ENCODE assay signal across 1 cellular context in the genomic region with DNA sequence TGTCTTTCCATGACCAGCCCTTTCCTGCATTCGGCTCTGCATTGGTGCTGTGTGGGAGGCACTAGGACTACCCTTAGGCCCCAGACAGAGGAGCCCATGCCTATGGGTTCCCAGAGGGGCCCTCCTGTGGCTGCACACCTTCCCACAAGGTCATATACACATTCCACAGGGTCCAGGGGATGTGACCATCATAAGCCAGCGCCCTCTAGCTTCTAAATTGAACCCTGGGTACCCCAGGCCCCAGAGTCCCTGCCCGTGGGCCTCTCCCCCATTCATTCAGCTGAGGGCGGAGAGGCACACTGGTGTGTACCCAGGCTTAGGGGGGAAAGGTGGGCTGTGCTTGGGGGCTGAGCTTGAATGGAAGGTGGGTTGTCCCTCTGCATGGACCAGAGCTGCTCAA.
TF ChIP-seq lines count a peak whose summit lies in the region.

No MANE protein-coding gene starts in this region.

TF ChIP-seq in HepG2, 621 proteins besides CTCF, POLR2A, EP300 and RAD21 (continued from another document):
- TF ChIP-seq, protein P1, sequence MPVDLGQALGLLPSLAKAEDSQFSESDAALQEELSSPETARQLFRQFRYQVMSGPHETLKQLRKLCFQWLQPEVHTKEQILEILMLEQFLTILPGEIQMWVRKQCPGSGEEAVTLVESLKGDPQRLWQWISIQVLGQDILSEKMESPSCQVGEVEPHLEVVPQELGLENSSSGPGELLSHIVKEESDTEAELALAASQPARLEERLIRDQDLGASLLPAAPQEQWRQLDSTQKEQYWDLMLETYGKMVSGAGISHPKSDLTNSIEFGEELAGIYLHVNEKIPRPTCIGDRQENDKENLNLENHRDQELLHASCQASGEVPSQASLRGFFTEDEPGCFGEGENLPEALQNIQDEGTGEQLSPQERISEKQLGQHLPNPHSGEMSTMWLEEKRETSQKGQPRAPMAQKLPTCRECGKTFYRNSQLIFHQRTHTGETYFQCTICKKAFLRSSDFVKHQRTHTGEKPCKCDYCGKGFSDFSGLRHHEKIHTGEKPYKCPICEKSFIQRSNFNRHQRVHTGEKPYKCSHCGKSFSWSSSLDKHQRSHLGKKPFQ (CRISPR knock-in tag; IDR thresholded peaks at IDR 0.05; ENCODE audit: insufficient replicate concordance): no peak
- TF ChIP-seq ATM (IDR thresholded peaks at IDR 0.05; ENCODE audit: borderline replicate concordance) (no peak), SRF (IDR thresholded peaks at IDR 0.05; ENCODE audit: low read depth, low read length) (no peak), SMC3 (IDR thresholded peaks at IDR 0.05; ENCODE audit: low read length) (peak; percentile 43; the same call in 1 of the 2 replicates), ZBTB7A (CRISPR knock-in tag; IDR thresholded peaks at IDR 0.05) (no peak), TEAD3 (CRISPR knock-in tag; optimal IDR thresholded peaks at IDR 0.05; ENCODE audit: borderline replicate concordance) (peak; percentile 79), ZNF292 (CRISPR knock-in tag; IDR thresholded peaks at IDR 0.05; ENCODE audit: borderline replicate concordance, low read depth) (no peak), ZNF878 (CRISPR knock-in tag; IDR thresholded peaks at IDR 0.05) (no peak), ZNF264 (CRISPR knock-in tag; IDR thresholded peaks at IDR 0.05) (no peak), IKZF4 (CRISPR knock-in tag; IDR thresholded peaks at IDR 0.05; ENCODE audit: borderline replicate concordance, low read depth, not compliant biosample characterization) (no peak), ARHGAP35 (CRISPR knock-in tag; IDR thresholded peaks at IDR 0.05; ENCODE audit: borderline replicate concordance) (no peak), STAG1 (CRISPR knock-in tag; IDR thresholded peaks at IDR 0.05) (peak; percentile 62), KLF15 (CRISPR knock-in tag; IDR thresholded peaks at IDR 0.05; ENCODE audit: borderline replicate concordance) (no peak), ZFP36L1 (CRISPR knock-in tag; IDR thresholded peaks at IDR 0.05) (no peak)
- TF ChIP-seq, protein P2, sequence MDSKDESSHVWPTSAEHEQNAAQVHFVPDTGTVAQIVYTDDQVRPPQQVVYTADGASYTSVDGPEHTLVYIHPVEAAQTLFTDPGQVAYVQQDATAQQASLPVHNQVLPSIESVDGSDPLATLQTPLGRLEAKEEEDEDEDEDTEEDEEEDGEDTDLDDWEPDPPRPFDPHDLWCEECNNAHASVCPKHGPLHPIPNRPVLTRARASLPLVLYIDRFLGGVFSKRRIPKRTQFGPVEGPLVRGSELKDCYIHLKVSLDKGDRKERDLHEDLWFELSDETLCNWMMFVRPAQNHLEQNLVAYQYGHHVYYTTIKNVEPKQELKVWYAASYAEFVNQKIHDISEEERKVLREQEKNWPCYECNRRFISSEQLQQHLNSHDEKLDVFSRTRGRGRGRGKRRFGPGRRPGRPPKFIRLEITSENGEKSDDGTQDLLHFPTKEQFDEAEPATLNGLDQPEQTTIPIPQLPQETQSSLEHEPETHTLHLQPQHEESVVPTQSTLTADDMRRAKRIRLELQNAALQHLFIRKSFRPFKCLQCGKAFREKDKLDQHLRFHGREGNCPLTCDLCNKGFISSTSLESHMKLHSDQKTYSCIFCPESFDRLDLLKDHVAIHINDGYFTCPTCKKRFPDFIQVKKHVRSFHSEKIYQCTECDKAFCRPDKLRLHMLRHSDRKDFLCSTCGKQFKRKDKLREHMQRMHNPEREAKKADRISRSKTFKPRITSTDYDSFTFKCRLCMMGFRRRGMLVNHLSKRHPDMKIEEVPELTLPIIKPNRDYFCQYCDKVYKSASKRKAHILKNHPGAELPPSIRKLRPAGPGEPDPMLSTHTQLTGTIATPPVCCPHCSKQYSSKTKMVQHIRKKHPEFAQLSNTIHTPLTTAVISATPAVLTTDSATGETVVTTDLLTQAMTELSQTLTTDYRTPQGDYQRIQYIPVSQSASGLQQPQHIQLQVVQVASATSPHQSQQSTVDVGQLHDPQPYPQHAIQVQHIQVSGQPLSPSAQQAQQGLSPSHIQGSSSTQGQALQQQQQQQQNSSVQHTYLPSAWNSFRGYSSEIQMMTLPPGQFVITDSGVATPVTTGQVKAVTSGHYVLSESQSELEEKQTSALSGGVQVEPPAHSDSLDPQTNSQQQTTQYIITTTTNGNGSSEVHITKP (CRISPR knock-in tag; IDR thresholded peaks at IDR 0.05; ENCODE audit: low read depth): no peak
- TF ChIP-seq, protein P3, sequence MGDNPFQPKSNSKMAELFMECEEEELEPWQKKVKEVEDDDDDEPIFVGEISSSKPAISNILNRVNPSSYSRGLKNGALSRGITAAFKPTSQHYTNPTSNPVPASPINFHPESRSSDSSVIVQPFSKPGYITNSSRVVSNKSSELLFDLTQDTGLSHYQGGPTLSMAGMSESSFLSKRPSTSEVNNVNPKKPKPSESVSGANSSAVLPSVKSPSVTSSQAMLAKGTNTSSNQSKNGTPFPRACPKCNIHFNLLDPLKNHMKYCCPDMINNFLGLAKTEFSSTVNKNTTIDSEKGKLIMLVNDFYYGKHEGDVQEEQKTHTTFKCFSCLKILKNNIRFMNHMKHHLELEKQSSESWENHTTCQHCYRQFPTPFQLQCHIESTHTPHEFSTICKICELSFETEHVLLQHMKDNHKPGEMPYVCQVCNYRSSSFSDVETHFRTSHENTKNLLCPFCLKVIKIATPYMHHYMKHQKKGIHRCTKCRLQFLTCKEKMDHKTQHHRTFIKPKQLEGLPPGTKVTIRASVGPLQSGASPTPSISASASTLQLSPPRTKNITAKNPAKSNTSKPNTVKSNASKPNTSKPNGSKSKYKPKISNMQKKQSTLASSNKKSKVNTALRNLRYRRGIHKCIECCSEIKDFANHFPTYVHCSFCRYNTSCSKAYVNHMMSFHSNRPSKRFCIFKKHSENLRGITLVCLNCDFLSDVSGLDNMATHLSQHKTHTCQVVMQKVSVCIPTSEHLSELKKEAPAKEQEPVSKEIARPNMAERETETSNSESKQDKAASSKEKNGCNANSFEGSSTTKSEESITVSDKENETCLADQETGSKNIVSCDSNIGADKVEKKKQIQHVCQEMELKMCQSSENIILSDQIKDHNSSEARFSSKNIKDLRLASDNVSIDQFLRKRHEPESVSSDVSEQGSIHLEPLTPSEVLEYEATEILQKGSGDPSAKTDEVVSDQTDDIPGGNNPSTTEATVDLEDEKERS (CRISPR knock-in tag; IDR thresholded peaks at IDR 0.05): no peak
- TF ChIP-seq, protein P4, sequence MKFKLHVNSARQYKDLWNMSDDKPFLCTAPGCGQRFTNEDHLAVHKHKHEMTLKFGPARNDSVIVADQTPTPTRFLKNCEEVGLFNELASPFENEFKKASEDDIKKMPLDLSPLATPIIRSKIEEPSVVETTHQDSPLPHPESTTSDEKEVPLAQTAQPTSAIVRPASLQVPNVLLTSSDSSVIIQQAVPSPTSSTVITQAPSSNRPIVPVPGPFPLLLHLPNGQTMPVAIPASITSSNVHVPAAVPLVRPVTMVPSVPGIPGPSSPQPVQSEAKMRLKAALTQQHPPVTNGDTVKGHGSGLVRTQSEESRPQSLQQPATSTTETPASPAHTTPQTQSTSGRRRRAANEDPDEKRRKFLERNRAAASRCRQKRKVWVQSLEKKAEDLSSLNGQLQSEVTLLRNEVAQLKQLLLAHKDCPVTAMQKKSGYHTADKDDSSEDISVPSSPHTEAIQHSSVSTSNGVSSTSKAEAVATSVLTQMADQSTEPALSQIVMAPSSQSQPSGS (CRISPR knock-in tag; IDR thresholded peaks at IDR 0.05): no peak
- TF ChIP-seq, protein P5, sequence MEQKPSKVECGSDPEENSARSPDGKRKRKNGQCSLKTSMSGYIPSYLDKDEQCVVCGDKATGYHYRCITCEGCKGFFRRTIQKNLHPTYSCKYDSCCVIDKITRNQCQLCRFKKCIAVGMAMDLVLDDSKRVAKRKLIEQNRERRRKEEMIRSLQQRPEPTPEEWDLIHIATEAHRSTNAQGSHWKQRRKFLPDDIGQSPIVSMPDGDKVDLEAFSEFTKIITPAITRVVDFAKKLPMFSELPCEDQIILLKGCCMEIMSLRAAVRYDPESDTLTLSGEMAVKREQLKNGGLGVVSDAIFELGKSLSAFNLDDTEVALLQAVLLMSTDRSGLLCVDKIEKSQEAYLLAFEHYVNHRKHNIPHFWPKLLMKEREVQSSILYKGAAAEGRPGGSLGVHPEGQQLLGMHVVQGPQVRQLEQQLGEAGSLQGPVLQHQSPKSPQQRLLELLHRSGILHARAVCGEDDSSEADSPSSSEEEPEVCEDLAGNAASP (CRISPR knock-in tag; IDR thresholded peaks at IDR 0.05; ENCODE audit: borderline replicate concordance): no peak
- TF ChIP-seq, protein P6, sequence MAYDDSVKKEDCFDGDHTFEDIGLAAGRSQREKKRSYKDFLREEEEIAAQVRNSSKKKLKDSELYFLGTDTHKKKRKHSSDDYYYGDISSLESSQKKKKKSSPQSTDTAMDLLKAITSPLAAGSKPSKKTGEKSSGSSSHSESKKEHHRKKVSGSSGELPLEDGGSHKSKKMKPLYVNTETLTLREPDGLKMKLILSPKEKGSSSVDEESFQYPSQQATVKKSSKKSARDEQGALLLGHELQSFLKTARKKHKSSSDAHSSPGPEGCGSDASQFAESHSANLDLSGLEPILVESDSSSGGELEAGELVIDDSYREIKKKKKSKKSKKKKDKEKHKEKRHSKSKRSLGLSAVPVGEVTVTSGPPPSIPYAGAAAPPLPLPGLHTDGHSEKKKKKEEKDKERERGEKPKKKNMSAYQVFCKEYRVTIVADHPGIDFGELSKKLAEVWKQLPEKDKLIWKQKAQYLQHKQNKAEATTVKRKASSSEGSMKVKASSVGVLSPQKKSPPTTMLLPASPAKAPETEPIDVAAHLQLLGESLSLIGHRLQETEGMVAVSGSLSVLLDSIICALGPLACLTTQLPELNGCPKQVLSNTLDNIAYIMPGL (CRISPR knock-in tag; IDR thresholded peaks at IDR 0.05; ENCODE audit: borderline replicate concordance in 1 of 2, low read depth in 1 of 2): 0 out of 4 replicates have a peak, but pooled peaks of 1 of the 2 experiments have one; percentile 28
